Comparison of ENCODE assay signal across 20 cellular contexts in genomic region chr12:85179680-85180300, GRCh38.
DNase-seq lines count a peak whose midpoint lies in the region; ATAC-seq and TF ChIP-seq lines count a peak whose summit lies in the region.
"Had no signal": no experiment of that assay in that cellular context is flagged by ENCODE, and none has a peak within 500 bp of the region (broad histone marks: within the 10 kb centered on the region; RNA-seq: fewer than 3 reads in every experiment).

No MANE protein-coding gene starts in this region.

- CTCF ChIA-PET in PC-3 (lab: Charles Lee), result no interaction called here
- CTCF ChIA-PET in CD8-positive, alpha-beta T cell (lab: Charles Lee), result no interaction called here

- H3K27me3 Mint-ChIP-seq in CD8-positive, alpha-beta T cell (ENCODE audit: low read depth), result no peaks in the 10 kb centered on the region
- H3K27me3 Mint-ChIP-seq in type B pancreatic cell, result no peaks in the 10 kb centered on the region
- H3K27me3 Mint-ChIP-seq: brain had no signal

- H4K20me1 ChIP-seq in PC-3 (ENCODE audit: low read length), result no peaks in the 10 kb centered on the region

- H3K4me2 ChIP-seq in PC-3 (ENCODE audit: low read length), result no peak overlapping the region

- intact Hi-C loops in PC-3 (cut with micrococcal nuclease), result no loop called here
- intact Hi-C loops in CD8-positive, alpha-beta T cell (cut with DNase I, micrococcal nuclease), result no loop called here

- no peak overlapping the region for H3K4me3 ChIP-seq in PC-3 (ENCODE audit: low read length)
- H3K4me3 ChIP-seq in CD8-positive, alpha-beta T cell (ENCODE audit: low read depth, low read length), result no peak overlapping the region
- H3K4me3 ChIP-seq: esophagus muscularis mucosa, thyroid gland had no signal

- H3K9ac ChIP-seq in PC-3 (ENCODE audit: low read length), result no peak overlapping the region

- BruUV-seq in PC-3 (replicated peaks; lab: Mats Ljungman, UMichigan), result no TSS peak

- POLR2A ChIA-PET in PC-3 (lab: Charles Lee; ENCODE audit: unreplicated experiment), result no interaction called here
- POLR2A ChIA-PET in CD8-positive, alpha-beta T cell (lab: Charles Lee), result no interaction called here

- peak; percentile 22 for DNase-seq in COLO829 (ENCODE audit: low spot score)
- DNase-seq in PC-3, result peak; percentile 59
- peak; percentile 64 for DNase-seq in dedifferentiated amniotic fluid mesenchymal stem cell (ENCODE audit: extremely low spot score)
- DNase-seq in kidney glomerular epithelial cell (lab: John Stamatoyannopoulos, UW), result peak; percentile 75
- no peak for DNase-seq in NCI-H2081 treated with DMSO at 0.1 percent for 48 hours (lab: John Stamatoyannopoulos, UW)
- no peak for DNase-seq in CD8-positive, alpha-beta T cell
- DNase-seq in type B pancreatic cell (ENCODE audit: extremely low spot score, unreplicated experiment), result no peak
- no peak for DNase-seq in NCI-H2081 (lab: John Stamatoyannopoulos, UW)
- DNase-seq: activated naive CD4-positive, alpha-beta T cell treated with Interleukin-2 at 50 U/mL for 16 hours; HFFc6; hypothalamus; left cardiac atrium; midbrain; NCI-H1436 treated with DMSO at 0.1 percent for 48 hours; stimulated activated CD4-positive, alpha-beta T cell treated with anti-CD3 and anti-CD28 coated beads, Interleukin-12 subunit alpha, Interleukin-12 subunit beta, amount 100 ng/mL, for 4 hours; thyroid gland had no signal

- H3K36me3 ChIP-seq in PC-3 (ENCODE audit: low read depth, low read length), result no peaks in the 10 kb centered on the region
- H3K36me3 ChIP-seq in CD8-positive, alpha-beta T cell (ENCODE audit: insufficient read depth, low read length), result no peaks in the 10 kb centered on the region
- H3K36me3 ChIP-seq: esophagus muscularis mucosa, thyroid gland had no signal

- no peaks in the 10 kb centered on the region for H3K9me3 ChIP-seq in PC-3 (ENCODE audit: low read length)
- H3K9me3 ChIP-seq in CD8-positive, alpha-beta T cell (ENCODE audit: low read length), result no peaks in the 10 kb centered on the region
- H3K9me3 ChIP-seq: esophagus muscularis mucosa, thyroid gland had no signal

- H3K4me1 Mint-ChIP-seq in CD8-positive, alpha-beta T cell (ENCODE audit: low read depth), result no peaks in the 10 kb centered on the region
- H3K4me1 Mint-ChIP-seq in type B pancreatic cell (ENCODE audit: unreplicated experiment), result peaks cover 4% of the 10 kb centered on the region
- H3K4me1 Mint-ChIP-seq: brain, CD14-positive monocyte had no signal

- H3K4me3 Mint-ChIP-seq in CD8-positive, alpha-beta T cell, result no peak overlapping the region
- no peak overlapping the region for H3K4me3 Mint-ChIP-seq in type B pancreatic cell
- H3K4me3 Mint-ChIP-seq: brain, CD14-positive monocyte, HFFc6, neural crest cell had no signal

- ATAC-seq in PC-3, result peak; percentile 85
- no peak for ATAC-seq in CD8-positive, alpha-beta T cell
- ATAC-seq: left cardiac atrium had no signal

- TF ChIP-seq CTCF in PC-3 (conservative IDR thresholded peaks at IDR 0.05; ENCODE audit: low read depth, low read length) (no peak), type B pancreatic cell (conservative IDR thresholded peaks at IDR 0.05) (no peak)
- TF ChIP-seq CTCF in CD8-positive, alpha-beta T cell (IDR thresholded peaks at IDR 0.05), result no peak

- H3K36me3 Mint-ChIP-seq in CD8-positive, alpha-beta T cell, result no peaks in the 10 kb centered on the region
- H3K36me3 Mint-ChIP-seq in type B pancreatic cell, result no peaks in the 10 kb centered on the region
- H3K36me3 Mint-ChIP-seq: brain, CD14-positive monocyte had no signal

- H3K27me3 ChIP-seq in PC-3 (ENCODE audit: low read length), result no peaks in the 10 kb centered on the region
- H3K27me3 ChIP-seq in CD8-positive, alpha-beta T cell (ENCODE audit: insufficient read depth, low read length), result no peaks in the 10 kb centered on the region
- H3K27me3 ChIP-seq: esophagus muscularis mucosa, thyroid gland had no signal

- no peak overlapping the region for H3K27ac Mint-ChIP-seq in CD8-positive, alpha-beta T cell
- H3K27ac Mint-ChIP-seq in type B pancreatic cell, result no peak overlapping the region
- H3K27ac Mint-ChIP-seq: brain, CD14-positive monocyte, HFFc6 had no signal

- H3K4me1 ChIP-seq in PC-3 (ENCODE audit: insufficient read depth, low read length), result peaks cover 4% of the 10 kb centered on the region; the same call in 1 of the 2 replicates
- H3K4me1 ChIP-seq in CD8-positive, alpha-beta T cell (ENCODE audit: insufficient read depth, low read length), result no peaks in the 10 kb centered on the region
- H3K4me1 ChIP-seq: thyroid gland had no signal

- no peaks in the 10 kb centered on the region for H3F3A ChIP-seq in PC-3 (ENCODE audit: low read length, unreplicated experiment)

- H3K9me2 ChIP-seq in PC-3 (replicated peaks; ENCODE audit: low read length), result no peaks in the 10 kb centered on the region

- H2AFZ ChIP-seq in PC-3 (ENCODE audit: low read length), result no peak overlapping the region

- H3K9me3 Mint-ChIP-seq in CD8-positive, alpha-beta T cell, result peaks cover 6% of the 10 kb centered on the region
- no peaks in the 10 kb centered on the region for H3K9me3 Mint-ChIP-seq in type B pancreatic cell
- H3K9me3 Mint-ChIP-seq: CD14-positive monocyte, HFFc6, neural crest cell had no signal

- no peak overlapping the region for H3K27ac ChIP-seq in PC-3 (ENCODE audit: low read length)
- no peak overlapping the region for H3K27ac ChIP-seq in CD8-positive, alpha-beta T cell (ENCODE audit: low read depth, low read length)
- H3K27ac ChIP-seq: esophagus muscularis mucosa, thyroid gland had no signal

- H3K79me2 ChIP-seq in PC-3 (ENCODE audit: low read length), result no peaks in the 10 kb centered on the region

Comparison
In these comparisons a context has a peak if more than half of its experiments do, and no peak if none do; other contexts are left out.
1. DNase-seq: peak in COLO829 (single experiment), PC-3 (single experiment), dedifferentiated amniotic fluid mesenchymal stem cell (single experiment) and kidney glomerular epithelial cell (single experiment); none in NCI-H2081 treated with DMSO at 0.1 percent for 48 hours (single experiment), CD8-positive, alpha-beta T cell (0 of 7), type B pancreatic cell (single experiment) and NCI-H2081 (0 of 2).